Comparison of ENCODE assay signal across 8 cellular contexts in the genomic region with DNA sequence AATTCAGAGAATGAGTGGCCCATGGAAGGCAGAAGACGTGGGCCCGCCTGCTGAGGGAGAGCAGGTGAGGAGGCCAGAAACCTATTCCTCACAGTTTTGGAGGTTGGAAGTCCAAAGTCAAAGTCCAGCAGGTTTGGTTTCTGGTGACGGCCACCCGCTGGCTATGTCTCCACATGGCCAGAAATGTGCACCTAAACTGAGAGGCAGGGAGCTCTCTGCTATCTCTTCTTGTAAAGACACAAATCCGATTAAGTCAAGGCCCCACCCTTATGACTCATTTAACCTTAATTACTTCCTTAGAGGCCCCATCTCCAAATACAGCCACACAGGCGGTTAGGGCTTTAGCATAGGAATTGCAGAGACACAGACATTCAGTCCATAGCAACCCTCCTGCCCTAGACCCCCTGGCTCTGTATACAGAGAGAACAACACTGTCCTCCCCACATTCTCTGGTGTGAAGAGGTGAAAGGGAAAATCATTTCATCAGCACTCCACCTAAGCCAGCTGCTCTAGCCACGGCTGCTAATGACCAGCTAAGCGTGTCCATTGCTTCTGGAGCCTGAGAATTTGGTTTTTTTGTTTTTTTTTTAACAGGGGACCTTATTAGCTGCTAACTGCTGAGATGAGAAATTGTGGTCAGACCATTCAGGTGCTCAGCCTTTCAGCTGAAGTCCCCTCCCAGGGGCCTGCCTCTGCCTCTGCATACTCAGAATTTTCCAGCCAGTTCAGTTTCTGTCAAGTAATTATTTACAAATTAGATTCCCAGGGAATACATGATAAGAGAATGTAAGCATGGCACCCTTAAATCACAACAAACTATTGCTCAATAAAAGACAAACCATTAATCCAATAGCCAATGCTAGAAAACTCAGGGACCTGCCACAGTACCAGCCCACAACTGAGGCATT.
DNase-seq lines count a peak whose midpoint lies in the region; ATAC-seq lines count a peak whose summit lies in the region.

No MANE protein-coding gene starts in this region.

- H3K27me3 ChIP-seq in SJSA1 (replicated peaks) = no peaks in the 10 kb centered on the region

- H3K9me3 ChIP-seq in SJSA1 (replicated peaks) = no peaks in the 10 kb centered on the region

- H3K27ac ChIP-seq in SJSA1 = peak overlapping the region; percentile 29; the same call in 1 of the 2 replicates

- H3K4me1 ChIP-seq in SJSA1 (replicated peaks) = peaks cover 13% of the 10 kb centered on the region

- no peaks in the 10 kb centered on the region for H3K36me3 ChIP-seq in SJSA1

- ATAC-seq in GM19397 (IDR thresholded peaks at IDR 0.05; ENCODE audit: unreplicated experiment) (peak; percentile 80), HG03342 (IDR thresholded peaks at IDR 0.05; ENCODE audit: unreplicated experiment) (peak; percentile 82), left lobe of liver (peak; percentile 70)

- DNase-seq in COLO668 (lab: John Stamatoyannopoulos, UW; ENCODE audit: unreplicated experiment) = peak; percentile 54
- peak in 1 of 2 experiments; percentile 59 for DNase-seq in SJSA1 (ENCODE audit: low read depth in 1 of 2, low spot score in 2 of 2)
- no peak for DNase-seq in left lobe of liver (ENCODE audit: low spot score)
- no peak for DNase-seq in NCI-H510A (lab: John Stamatoyannopoulos, UW)
- no peak for DNase-seq in superior temporal gyrus (ENCODE audit: extremely low spot score)
- DNase-seq in amygdala (lab: John Stamatoyannopoulos, UW) = no peak

- H3K4me3 ChIP-seq in SJSA1 = no peak overlapping the region
